29 cellular contexts compared by ENCODE assay signal in genomic region chr16:89545044-89545830, GRCh38. TPM values are rescaled to one million over a fixed set of nuclear protein-coding genes. Genes with fewer than 3 reads are reported as not detected.
"Had no signal": no experiment of that assay in that cellular context is flagged by ENCODE, and none has a peak within 500 bp of the region (broad histone marks: within the 10 kb centered on the region; RNA-seq: fewer than 3 reads in every experiment).

No MANE protein-coding gene starts in this region.

- H3K27me3 ChIP-seq: brain microvascular endothelial cell, esophagus muscularis mucosa, foreskin keratinocyte, heart left ventricle, pancreas, right atrium auricular region, spleen, upper lobe of left lung, vagina had no signal

- H3K27ac ChIP-seq: brain microvascular endothelial cell, esophagus muscularis mucosa, foreskin keratinocyte, heart left ventricle, left ventricle myocardium inferior, pancreas, psoas muscle, right atrium auricular region, spleen, thoracic aorta, upper lobe of left lung, vagina, WERI-Rb-1 had no signal

- H3K27me3 Mint-ChIP-seq: activated naive CD4-positive, alpha-beta T cell treated with anti-CD3 and anti-CD28 coated beads, Interleukin-2, amount 10 ng/mL, durations not matched to agents 7 days and 5 days; naive thymus-derived CD4-positive, alpha-beta T cell; stimulated activated naive CD8-positive, alpha-beta T cell treated with anti-CD3 and anti-CD28 coated beads, Interleukin-15, Interleukin-2, amounts not matched to agents 100 ng/mL and 50 ng/mL, for 24 hours had no signal

- H3K4me3 ChIP-seq: esophagus muscularis mucosa, heart left ventricle, left ventricle myocardium inferior, pancreas, psoas muscle, right atrium auricular region, spleen, thoracic aorta, upper lobe of left lung, vagina had no signal

- H3K27ac Mint-ChIP-seq: activated T-helper 1 cell treated with anti-CD3 and anti-CD28 coated beads, Interleukin-12 subunit alpha, Interleukin-12 subunit beta, Interleukin-2, Interleukin-4 antibody, amounts not matched to agents 30 ng/mL and 10 ng/mL and 1 ng/mL, durations not matched to agents 14 hours and 24 hours and 36 hours; endodermal cell; stimulated activated naive CD8-positive, alpha-beta T cell treated with anti-CD3 and anti-CD28 coated beads, Interleukin-15, Interleukin-2, amounts not matched to agents 100 ng/mL and 50 ng/mL, for 24 hours had no signal

- ATAC-seq: activated CD4-positive, CD25-positive, alpha-beta regulatory T cell treated with anti-CD3 and anti-CD28 coated beads, Interleukin-2, amount 50 U/mL, for 24 hours; foreskin keratinocyte; heart left ventricle; naive thymus-derived CD4-positive, alpha-beta T cell; psoas muscle had no signal

- H3K36me3 ChIP-seq: WERI-Rb-1 had no signal

- H3K4me1 ChIP-seq: foreskin keratinocyte, pancreas, psoas muscle, vagina had no signal

- H3K9me3 ChIP-seq: esophagus muscularis mucosa, heart left ventricle, left ventricle myocardium inferior, pancreas, psoas muscle, right atrium auricular region, spleen, thoracic aorta, upper lobe of left lung, vagina had no signal

- DNase-seq: activated CD4-positive, alpha-beta T cell treated with anti-CD3 and anti-CD28 coated beads for 48 hours; activated CD4-positive, alpha-beta T cell treated with anti-CD3 and anti-CD28 coated beads, Interleukin-2, amount 50 U/mL, for 48 hours; activated CD8-positive, alpha-beta memory T cell treated with anti-CD3 and anti-CD28 coated beads, Interleukin-2, amount 50 U/mL, for 4 hours; activated effector memory CD4-positive, alpha-beta T cell treated with anti-CD3 and anti-CD28 coated beads, Interleukin-2, amount 50 U/mL, for 16 hours; activated naive CD4-positive, alpha-beta T cell treated with anti-CD3 and anti-CD28 coated beads, Interleukin-2, amount 10 ng/mL, durations not matched to agents 7 days and 5 days; activated T-cell treated with anti-CD3 and anti-CD28 coated beads, Interleukin-2, amount 50 U/mL, for 1 hour; amniotic stem cell; brain microvascular endothelial cell; endodermal cell; foreskin keratinocyte; heart left ventricle; left ventricle myocardium inferior; naive thymus-derived CD4-positive, alpha-beta T cell; psoas muscle; spleen; stimulated activated CD4-positive, alpha-beta T cell treated with anti-CD3 and anti-CD28 coated beads, Interleukin-2, amount 100 ng/mL, for 48 hours; T-helper 9 cell; WERI-Rb-1 had no signal

- H3K9me3 Mint-ChIP-seq: activated naive CD4-positive, alpha-beta T cell treated with anti-CD3 and anti-CD28 coated beads, Interleukin-2, amount 10 ng/mL, durations not matched to agents 7 days and 5 days; activated T-helper 1 cell treated with anti-CD3 and anti-CD28 coated beads, Interleukin-12 subunit alpha, Interleukin-12 subunit beta, Interleukin-2, Interleukin-4 antibody, amounts not matched to agents 30 ng/mL and 10 ng/mL and 1 ng/mL, durations not matched to agents 14 hours and 24 hours and 36 hours; endodermal cell; naive thymus-derived CD4-positive, alpha-beta T cell; stimulated activated naive CD8-positive, alpha-beta T cell treated with anti-CD3 and anti-CD28 coated beads, Interleukin-15, Interleukin-2, amounts not matched to agents 100 ng/mL and 50 ng/mL, for 24 hours had no signal

- H3K4me3 Mint-ChIP-seq: activated naive CD4-positive, alpha-beta T cell treated with anti-CD3 and anti-CD28 coated beads, Interleukin-2, amount 10 ng/mL, durations not matched to agents 7 days and 5 days; activated T-helper 1 cell treated with anti-CD3 and anti-CD28 coated beads, Interleukin-12 subunit alpha, Interleukin-12 subunit beta, Interleukin-2, Interleukin-4 antibody, amounts not matched to agents 30 ng/mL and 10 ng/mL and 1 ng/mL, durations not matched to agents 14 hours and 24 hours and 36 hours; endodermal cell; naive thymus-derived CD4-positive, alpha-beta T cell; stimulated activated naive CD8-positive, alpha-beta T cell treated with anti-CD3 and anti-CD28 coated beads, Interleukin-15, Interleukin-2, amounts not matched to agents 100 ng/mL and 50 ng/mL, for 24 hours had no signal

RNA-seq across cellular contexts. Expression of gene CPNE7, which starts 30.3 kb away (rescaled TPM):
- total RNA-seq: cardiac septum, left ventricle myocardium inferior, psoas muscle, right atrium auricular region, subcutaneous adipose tissue, thoracic aorta had no signal
- polyA plus RNA-seq: naive thymus-derived CD4-positive, alpha-beta T cell had no signal
